Comparison of ENCODE assay signal across 8 cellular contexts in genomic region chr4:110195561-110196205, GRCh38. TPM values are rescaled to one million over a fixed set of nuclear protein-coding genes. Genes with fewer than 3 reads are reported as not detected.
DNase-seq lines count a peak whose midpoint lies in the region; ATAC-seq and TF ChIP-seq lines count a peak whose summit lies in the region.

No MANE protein-coding gene starts in this region.

- ATAC-seq in HG03039 (IDR thresholded peaks at IDR 0.05; ENCODE audit: unreplicated experiment) (peak; percentile 1), GM18520 (IDR thresholded peaks at IDR 0.05; ENCODE audit: unreplicated experiment) (no peak)

- no peak for TF ChIP-seq RAD21 in neural cell (conservative IDR thresholded peaks at IDR 0.05)

- H3K9me2 ChIP-seq in neural cell (ENCODE audit: insufficient read depth, low read length) = no peaks in the 10 kb centered on the region

- no peak for TF ChIP-seq CTCF in GM12865 (IDR thresholded peaks at IDR 0.05; ENCODE audit: insufficient read depth, low read depth, low read length, missing control alignments)
- TF ChIP-seq CTCF in neural cell (IDR thresholded peaks at IDR 0.05; ENCODE audit: poor library complexity, severe bottlenecking) = no peak

- H2AFZ ChIP-seq in neural cell (ENCODE audit: low read depth, low read length) = peak overlapping the region; percentile 43

- peak overlapping the region; percentile 93 for H3K27ac ChIP-seq in epithelial cell of prostate
- peak overlapping the region; percentile 92 for H3K27ac ChIP-seq in neural cell (ENCODE audit: low read length)

- peaks cover 7% of the 10 kb centered on the region for H3F3A ChIP-seq in neural cell (ENCODE audit: insufficient read depth, low read length, poor library complexity, severe bottlenecking)

- DNase-seq in 8988T (peak; percentile 6), GM12865 (ENCODE audit: low read depth) (peak; percentile 46), SK-N-DZ (ENCODE audit: low spot score) (peak; percentile 40), epithelial cell of prostate (ENCODE audit: low read depth, low spot score) (no peak), cerebellar nuclear complex (lab: John Stamatoyannopoulos, UW) (no peak)

- H3K4me3 ChIP-seq in GM12865 (ENCODE audit: low read depth, low read length) (peak overlapping the region; percentile 75), neural cell (ENCODE audit: low read length) (peak overlapping the region; percentile 90)

- H3K9me3 ChIP-seq in neural cell (ENCODE audit: low read length) = no peaks in the 10 kb centered on the region

- no peaks in the 10 kb centered on the region for H4K20me1 ChIP-seq in neural cell (ENCODE audit: insufficient read depth)

- H3K9ac ChIP-seq in neural cell (ENCODE audit: low read length) = peak overlapping the region; percentile 90

- no peaks in the 10 kb centered on the region for H3K27me3 ChIP-seq in neural cell (ENCODE audit: insufficient read depth, low read depth, low read length)

- no peaks in the 10 kb centered on the region for H3K36me3 ChIP-seq in neural cell (ENCODE audit: insufficient read depth, low read length)

- peak overlapping the region; percentile 97 for H3K4me2 ChIP-seq in neural cell (ENCODE audit: low read length)

- no peak for TF ChIP-seq EP300 in neural cell (conservative IDR thresholded peaks at IDR 0.05; ENCODE audit: poor library complexity, severe bottlenecking)

- H3K79me2 ChIP-seq in neural cell (replicated peaks; ENCODE audit: insufficient read depth, low read length) = peaks cover 64% of the 10 kb centered on the region

TF ChIP-seq in neural cell, 6 proteins besides CTCF, POLR2A, EP300 and RAD21:
- TF ChIP-seq EZH2 (IDR thresholded peaks at IDR 0.05; ENCODE audit: borderline replicate concordance, insufficient read depth, low read length, poor library complexity, severe bottlenecking) (no peak), REST (IDR thresholded peaks at IDR 0.05; ENCODE audit: borderline replicate concordance) (peak; percentile 15)

RNA-seq across cellular contexts. Expression of gene ELOVL6, which starts 2.7 kb away (rescaled TPM):
- polyA plus RNA-seq in SK-N-DZ (2014; cell fraction: cytosol; rRNA removed) = 24.4 and 26.3 TPM in 2 replicates
- polyA plus RNA-seq in SK-N-DZ (2014; cell fraction: nucleus; rRNA removed) = 14.8 and 23.0 TPM in 2 replicates
- 17.5 and 21.3 TPM in 2 replicates for polyA plus RNA-seq in neural cell
- polyA minus RNA-seq in neural cell = 48.5 and 70.5 TPM in 2 replicates

Comparison
In these comparisons a context has a peak if more than half of its experiments do, and no peak if none do; other contexts are left out.
1. DNase-seq: peak in 8988T (single experiment), GM12865 (single experiment) and SK-N-DZ (single experiment); none in epithelial cell of prostate (single experiment) and cerebellar nuclear complex (0 of 2).